In the genomic region with DNA sequence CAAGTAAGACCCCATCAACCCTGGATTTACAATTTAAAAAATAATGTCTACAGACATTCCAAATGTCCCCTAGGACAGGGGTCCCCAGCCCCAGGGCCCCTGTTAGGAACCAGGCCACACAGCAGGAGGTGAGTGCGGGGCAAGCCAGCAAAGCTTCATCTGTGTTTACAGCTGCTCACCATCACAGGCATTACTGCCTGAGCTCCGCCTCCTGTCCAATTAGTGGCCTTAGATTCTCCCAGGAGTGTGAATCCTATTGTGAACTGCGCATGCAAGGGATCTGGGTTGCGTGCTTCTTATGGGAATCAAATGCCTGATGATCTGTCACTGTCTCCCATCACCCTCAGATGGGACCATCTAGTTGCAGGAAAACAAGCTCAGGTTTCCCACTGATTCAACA, we compare ENCODE assay signal across 18 cellular contexts.
"Had no signal": no experiment of that assay in that cellular context is flagged by ENCODE, and none has a peak within 500 bp of the region (broad histone marks: within the 10 kb centered on the region; RNA-seq: fewer than 3 reads in every experiment).

No MANE protein-coding gene starts in this region.

- H3K4me3 ChIP-seq: breast epithelium, Peyer's patch, SJSA1 had no signal

- H3K4me1 ChIP-seq: breast epithelium, Peyer's patch, SJSA1 had no signal

- H3K36me3 ChIP-seq: breast epithelium, Peyer's patch, SJSA1 had no signal

- DNase-seq: activated CD4-positive, alpha-beta T cell treated with anti-CD3 and anti-CD28 coated beads for 48 hours; activated CD4-positive, alpha-beta T cell treated with anti-CD3 and anti-CD28 coated beads, Interleukin-2, amount 50 U/mL, for 4 hours; activated CD4-positive, CD25-positive, alpha-beta regulatory T cell treated with anti-CD3 and anti-CD28 coated beads, Interleukin-2, amount 50 U/mL, for 72 hours; activated CD8-positive, alpha-beta memory T cell treated with anti-CD3 and anti-CD28 coated beads, Interleukin-2, amount 50 U/mL, for 48 hours; activated CD8-positive, alpha-beta T cell treated with anti-CD3 and anti-CD28 coated beads, Interleukin-2, amount 10 ng/mL, durations not matched to agents 7 days and 5 days; activated T-cell treated with anti-CD3 and anti-CD28 coated beads, Interleukin-2, amount 50 U/mL, for 1 hour; aorta; caudate nucleus; NCI-H1092 treated with DMSO at 0.1 percent for 48 hours; NCI-H1436 treated with DMSO at 0.1 percent for 48 hours; NCI-H1930; NCI-H446; NCI-H524; Peyer's patch; SHP77 had no signal

- H3K4me2 ChIP-seq: KMS-11 had no signal

- H3K27me3 ChIP-seq: breast epithelium, Peyer's patch, SJSA1 had no signal

- H3K9ac ChIP-seq: KMS-11 had no signal

- H3K9me3 ChIP-seq: breast epithelium, Peyer's patch, SJSA1 had no signal

- H3K27ac ChIP-seq: breast epithelium, KMS-11, Peyer's patch, SJSA1 had no signal
